Comparison of ENCODE assay signal across 11 cellular contexts in the genomic region with DNA sequence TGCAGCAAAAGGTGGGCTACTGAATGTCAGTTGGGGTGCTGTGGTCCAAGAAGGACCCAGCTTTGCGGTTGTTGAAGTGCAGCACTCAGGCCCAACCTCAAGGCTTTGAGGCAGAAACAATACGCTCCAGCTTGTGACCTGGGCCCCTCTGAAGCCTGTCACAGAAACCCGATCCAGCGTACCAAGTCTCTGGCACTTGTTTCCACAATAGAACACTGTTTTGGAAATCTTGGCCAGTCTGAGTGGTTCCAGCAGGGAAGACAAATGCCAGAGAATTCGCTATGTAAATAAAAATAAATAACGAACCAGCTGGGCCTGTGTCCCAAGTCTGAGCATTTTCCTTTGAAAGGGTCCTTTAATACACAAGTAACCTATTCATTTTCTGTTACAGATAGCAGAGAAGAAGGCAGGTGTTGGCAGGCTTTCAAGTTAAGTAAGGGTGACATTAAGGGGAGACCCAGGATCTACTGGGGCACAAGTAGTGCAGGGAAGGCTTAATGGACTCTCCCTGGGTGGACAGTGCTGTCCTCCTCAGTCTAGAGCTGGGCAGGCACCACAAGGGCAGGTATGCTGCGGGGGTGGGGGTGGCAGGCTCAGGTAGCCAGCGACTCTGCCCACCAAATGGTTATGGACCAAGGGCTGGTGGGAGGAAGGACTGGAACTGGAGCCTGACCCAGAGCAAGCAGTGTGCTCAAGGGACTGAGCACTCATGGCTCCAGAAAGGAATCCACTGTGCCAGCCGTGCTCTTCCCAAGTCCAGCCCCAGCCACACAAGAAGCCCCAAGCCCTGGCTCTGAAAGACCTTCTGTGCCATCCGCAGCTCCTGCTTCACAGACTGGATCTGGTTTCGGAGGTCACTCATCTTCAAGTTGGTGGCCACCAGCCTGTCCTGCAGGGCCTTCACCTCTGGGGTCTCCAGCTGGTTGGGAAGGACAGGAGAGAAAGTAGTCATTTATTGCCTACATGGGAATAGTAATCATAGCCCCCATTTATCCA. TPM values are rescaled to one million over a fixed set of nuclear protein-coding genes. Genes with fewer than 3 reads are reported as not detected.
DNase-seq lines count a peak whose midpoint lies in the region; ATAC-seq and TF ChIP-seq lines count a peak whose summit lies in the region.
"Had no signal": no experiment of that assay in that cellular context is flagged by ENCODE, and none has a peak within 500 bp of the region (broad histone marks: within the 10 kb centered on the region; RNA-seq: fewer than 3 reads in every experiment).

No MANE protein-coding gene starts in this region.

- H3K4me1 Mint-ChIP-seq in activated CD4-positive, alpha-beta T cell treated with anti-CD3 and anti-CD28 coated beads, Interleukin-2, amount 10 ng/mL, durations not matched to agents 7 days and 5 days: peaks cover 55% of the 10 kb centered on the region
- H3K4me1 Mint-ChIP-seq in activated CD4-positive, alpha-beta T cell treated with anti-CD3 and anti-CD28 coated beads for 36 hours: peaks cover 36% of the 10 kb centered on the region

- H3K4me1 ChIP-seq in body of pancreas (peaks cover 47% of the 10 kb centered on the region), tibial nerve (peaks cover 0 to 60% (median 22%) of the 10 kb centered on the region in 4 donors)

- H3K9me3 ChIP-seq in body of pancreas (no peaks in the 10 kb centered on the region), tibial nerve (no peaks in the 10 kb centered on the region)

- WGBS in body of pancreas, 2 donors: 45 to 60% methylated on average over 11 of the region's 11 CpGs
- WGBS in tibial nerve, 2 donors: 48 to 59% methylated on average over 11 of the region's 11 CpGs

- TF ChIP-seq POLR2A in body of pancreas (IDR thresholded peaks at IDR 0.05) (peak in 1 of 3 donors; percentile 23), tibial nerve (IDR thresholded peaks at IDR 0.05) (peak in 1 of 2 donors; percentile 11), erythroblast (IDR thresholded peaks at IDR 0.05; ENCODE audit: low read length) (no peak)

- H3K4me3 ChIP-seq in body of pancreas: no peak overlapping the region
- H3K4me3 ChIP-seq in tibial nerve: no peak overlapping the region

- POLR2A ChIA-PET in activated CD4-positive, alpha-beta T cell treated with anti-CD3 and anti-CD28 coated beads, Interleukin-2, amount 10 ng/mL, durations not matched to agents 7 days and 5 days (lab: Charles Lee): no interaction called here
- POLR2A ChIA-PET in activated CD4-positive, alpha-beta T cell treated with anti-CD3 and anti-CD28 coated beads for 36 hours (lab: Charles Lee): no interaction called here

- TF ChIP-seq CTCF in body of pancreas (IDR thresholded peaks at IDR 0.05): no peak
- no peak for TF ChIP-seq CTCF in tibial nerve (IDR thresholded peaks at IDR 0.05)

- intact Hi-C loops in activated CD4-positive, alpha-beta T cell treated with anti-CD3 and anti-CD28 coated beads for 36 hours (cut with DNase I, micrococcal nuclease): loop anchor here (10.0 kb wide), 2 partner anchors 92 to 502 kb away; a partner anchor contains a TSS
- intact Hi-C loops in body of pancreas (cut with DNase I): no loop called here

- no peak overlapping the region for H3K4me3 Mint-ChIP-seq in activated CD4-positive, alpha-beta T cell treated with anti-CD3 and anti-CD28 coated beads, Interleukin-2, amount 10 ng/mL, durations not matched to agents 7 days and 5 days
- H3K4me3 Mint-ChIP-seq in activated CD4-positive, alpha-beta T cell treated with anti-CD3 and anti-CD28 coated beads for 36 hours: no peak overlapping the region
- H3K4me3 Mint-ChIP-seq: B cell had no signal

- H3K27me3 ChIP-seq in body of pancreas: no peaks in the 10 kb centered on the region
- H3K27me3 ChIP-seq in tibial nerve: no peaks in the 10 kb centered on the region

- CTCF ChIA-PET in activated CD4-positive, alpha-beta T cell treated with anti-CD3 and anti-CD28 coated beads, Interleukin-2, amount 10 ng/mL, durations not matched to agents 7 days and 5 days (lab: Charles Lee): interaction anchor here (0.6 to 4.2 kb wide), 6 partner anchors 10 to 426 kb away, joined by 3 to 28 read pairs (median 4); a partner anchor contains a TSS
- CTCF ChIA-PET in activated CD4-positive, alpha-beta T cell treated with anti-CD3 and anti-CD28 coated beads for 36 hours (lab: Charles Lee): interaction anchor here (0.6 to 2.9 kb wide), 7 partner anchors 9 to 164 kb away, joined by 3 to 11 read pairs (median 4); no protein-coding TSS in a partner anchor

- H3K27ac Mint-ChIP-seq in activated CD4-positive, alpha-beta T cell treated with anti-CD3 and anti-CD28 coated beads, Interleukin-2, amount 10 ng/mL, durations not matched to agents 7 days and 5 days: peak overlapping the region; percentile 84
- H3K27ac Mint-ChIP-seq in activated CD4-positive, alpha-beta T cell treated with anti-CD3 and anti-CD28 coated beads for 36 hours: no peak overlapping the region
- H3K27ac Mint-ChIP-seq: B cell had no signal

- H3K36me3 ChIP-seq in body of pancreas (replicated peaks in 1 of 2; ENCODE audit: insufficient read depth in 1 of 2, low read depth in 2 of 2) (no peaks in the 10 kb centered on the region), tibial nerve (no peaks in the 10 kb centered on the region)

- ATAC-seq in activated CD4-positive, alpha-beta T cell treated with anti-CD3 and anti-CD28 coated beads for 36 hours: no peak
- peak; percentile 63 for ATAC-seq in body of pancreas
- ATAC-seq in left lobe of liver: peak; percentile 58
- ATAC-seq in HG03280 (IDR thresholded peaks at IDR 0.05; ENCODE audit: unreplicated experiment): no peak

- H3K27ac ChIP-seq in body of pancreas (peak overlapping the region; percentile 48 to 79 (median 74)), tibial nerve (peak overlapping the region; percentile 73 to 87 (median 82))

- H3K9me3 Mint-ChIP-seq in activated CD4-positive, alpha-beta T cell treated with anti-CD3 and anti-CD28 coated beads, Interleukin-2, amount 10 ng/mL, durations not matched to agents 7 days and 5 days: no peaks in the 10 kb centered on the region
- no peaks in the 10 kb centered on the region for H3K9me3 Mint-ChIP-seq in activated CD4-positive, alpha-beta T cell treated with anti-CD3 and anti-CD28 coated beads for 36 hours (ENCODE audit: low read depth)

- H3K27me3 Mint-ChIP-seq in activated CD4-positive, alpha-beta T cell treated with anti-CD3 and anti-CD28 coated beads, Interleukin-2, amount 10 ng/mL, durations not matched to agents 7 days and 5 days: no peaks in the 10 kb centered on the region
- H3K27me3 Mint-ChIP-seq in activated CD4-positive, alpha-beta T cell treated with anti-CD3 and anti-CD28 coated beads for 36 hours: no peaks in the 10 kb centered on the region
- H3K27me3 Mint-ChIP-seq: B cell had no signal

- peaks cover 2% of the 10 kb centered on the region for H3K36me3 Mint-ChIP-seq in activated CD4-positive, alpha-beta T cell treated with anti-CD3 and anti-CD28 coated beads, Interleukin-2, amount 10 ng/mL, durations not matched to agents 7 days and 5 days (ENCODE audit: low read depth)
- no peaks in the 10 kb centered on the region for H3K36me3 Mint-ChIP-seq in activated CD4-positive, alpha-beta T cell treated with anti-CD3 and anti-CD28 coated beads for 36 hours (ENCODE audit: low read depth)

- DNase-seq in activated CD4-positive, alpha-beta T cell treated with anti-CD3 and anti-CD28 coated beads, Interleukin-2, amount 10 ng/mL, durations not matched to agents 7 days and 5 days: no peak
- no peak for DNase-seq in activated CD4-positive, alpha-beta T cell treated with anti-CD3 and anti-CD28 coated beads for 36 hours
- DNase-seq in body of pancreas (peak in 3 of 4 donors; percentile 32 to 57 (median 54)), left lobe of liver (ENCODE audit: low spot score) (peak; percentile 49), tibial nerve (ENCODE audit: low spot score in 2 of 2) (no peak), erythroblast (lab: John Stamatoyannopoulos, UW) (no peak), glomerular visceral epithelial cell (ENCODE audit: extremely low spot score) (no peak)

- TF ChIP-seq EP300 in tibial nerve (IDR thresholded peaks at IDR 0.05): peak; percentile 49 to 53

RNA-seq across cellular contexts. Expression of a gene that starts 26.3 kb away (rescaled TPM):
- total RNA-seq in activated CD4-positive, alpha-beta T cell treated with anti-CD3 and anti-CD28 coated beads, Interleukin-2, amount 10 ng/mL, durations not matched to agents 7 days and 5 days: under 1 TPM; 0.60 to 0.65 TPM
- under 1 TPM; 0.46 to 0.63 TPM for total RNA-seq in activated CD4-positive, alpha-beta T cell treated with anti-CD3 and anti-CD28 coated beads for 36 hours
- 1 to 10 TPM; 3.9 to 6.3 TPM for total RNA-seq in body of pancreas
- total RNA-seq in left lobe of liver: 1.6 TPM
- 10 to 100 TPM in 1 of 4 donors, 1 to 10 TPM in 3; 1.7 to 12.6 (median 2.0) TPM for total RNA-seq in tibial nerve

RNA-seq across cellular contexts. Expression of a gene that starts 44.2 kb away (rescaled TPM):
- total RNA-seq in activated CD4-positive, alpha-beta T cell treated with anti-CD3 and anti-CD28 coated beads, Interleukin-2, amount 10 ng/mL, durations not matched to agents 7 days and 5 days: not detected
- total RNA-seq in activated CD4-positive, alpha-beta T cell treated with anti-CD3 and anti-CD28 coated beads for 36 hours: not detected
- under 1 TPM in 1 of 2 donors, not detected in 1; 0.26 TPM for total RNA-seq in body of pancreas
- total RNA-seq in left lobe of liver: 0.40 TPM
- 1 to 10 TPM in 1 of 4 donors, not detected in 3; 3.5 TPM for total RNA-seq in tibial nerve
- total RNA-seq: activated CD8-positive, alpha-beta memory T cell treated with anti-CD3 and anti-CD28 coated beads for 36 hours; B cell; mononuclear cell had no signal

RNA-seq across cellular contexts. Expression of a gene that starts 57.5 kb away (rescaled TPM):
- total RNA-seq in activated CD4-positive, alpha-beta T cell treated with anti-CD3 and anti-CD28 coated beads, Interleukin-2, amount 10 ng/mL, durations not matched to agents 7 days and 5 days: 10 to 100 TPM; 51.6 to 72.1 TPM
- total RNA-seq in activated CD4-positive, alpha-beta T cell treated with anti-CD3 and anti-CD28 coated beads for 36 hours: 10 to 100 TPM; 74.9 to 77.8 TPM
- total RNA-seq in body of pancreas: 10 to 100 TPM; 36.3 to 52.4 TPM
- 112 TPM for total RNA-seq in left lobe of liver
- 100 to 1,000 TPM; 155 to 204 (median 186) TPM for total RNA-seq in tibial nerve

Comparison
In these comparisons a context has a peak if more than half of its experiments do, and no peak if none do; other contexts are left out.
1. DNase-seq: peak in body of pancreas (3 of 4) and left lobe of liver (single experiment); none in activated CD4-positive, alpha-beta T cell treated with anti-CD3 and anti-CD28 coated beads, Interleukin-2, amount 10 ng/mL, durations not matched to agents 7 days and 5 days (single experiment), activated CD4-positive, alpha-beta T cell treated with anti-CD3 and anti-CD28 coated beads for 36 hours (single experiment), tibial nerve (0 of 2), erythroblast (0 of 2) and glomerular visceral epithelial cell (single experiment).
2. ATAC-seq: peak in body of pancreas (single experiment) and left lobe of liver (single experiment); none in activated CD4-positive, alpha-beta T cell treated with anti-CD3 and anti-CD28 coated beads for 36 hours (single experiment) and HG03280 (single experiment).